In genomic region chr3:114152519-114153151, GRCh38 we compare ENCODE assay signal across 1 cellular context.
TF ChIP-seq lines count a peak whose summit lies in the region.

No MANE protein-coding gene starts in this region.

TF ChIP-seq in HepG2, 621 proteins besides CTCF, POLR2A, EP300 and RAD21 (continued from another document and continues in another):
- TF ChIP-seq ZKSCAN8 (CRISPR knock-in tag; IDR thresholded peaks at IDR 0.05; ENCODE audit: borderline replicate concordance) (no peak), ELF3 (CRISPR knock-in tag; IDR thresholded peaks at IDR 0.05) (no peak; the same call in 1 of the 2 replicates), SNAI1 (CRISPR knock-in tag; IDR thresholded peaks at IDR 0.05; ENCODE audit: borderline replicate concordance) (no peak), REST (IDR thresholded peaks at IDR 0.05; ENCODE audit: borderline replicate concordance in 1 of 2, low read depth in 1 of 2, low read length in 2 of 2) (no peak), DRAP1 (CRISPR knock-in tag; IDR thresholded peaks at IDR 0.05) (no peak), SMARCC2 (IDR thresholded peaks at IDR 0.05) (no peak), ERF (CRISPR knock-in tag; IDR thresholded peaks at IDR 0.05) (peak; percentile 48; the same call in 1 of the 2 replicates), U2AF1 (optimal IDR thresholded peaks at IDR 0.05; ENCODE audit: low read depth, low read length) (no peak), BHLHE40 (IDR thresholded peaks at IDR 0.05; ENCODE audit: low read length) (peak; percentile 81), HOMEZ (CRISPR knock-in tag; IDR thresholded peaks at IDR 0.05; ENCODE audit: low read depth) (no peak), ZNF761 (CRISPR knock-in tag; conservative IDR thresholded peaks at IDR 0.05) (no peak), ZNF766 (CRISPR knock-in tag; IDR thresholded peaks at IDR 0.05; ENCODE audit: borderline replicate concordance) (no peak), ZNF547 (CRISPR knock-in tag; IDR thresholded peaks at IDR 0.05) (peak; percentile 86; the same call in 1 of the 2 replicates), ZNF281 (CRISPR knock-in tag; IDR thresholded peaks at IDR 0.05; ENCODE audit: borderline replicate concordance) (no peak), HOXA7 (CRISPR knock-in tag; IDR thresholded peaks at IDR 0.05) (no peak), ELK4 (CRISPR knock-in tag; IDR thresholded peaks at IDR 0.05; ENCODE audit: borderline replicate concordance) (no peak), NCOA2 (CRISPR knock-in tag; IDR thresholded peaks at IDR 0.05) (0 out of 2 replicates have a peak, but pooled peaks have one; percentile 9), THRA (CRISPR knock-in tag; IDR thresholded peaks at IDR 0.05; ENCODE audit: borderline replicate concordance) (no peak), RARA (CRISPR knock-in tag; IDR thresholded peaks at IDR 0.05) (peak; percentile 92), IRX3 (CRISPR knock-in tag; IDR thresholded peaks at IDR 0.05; ENCODE audit: borderline replicate concordance, low read depth) (no peak), HNRNPK (IDR thresholded peaks at IDR 0.05; ENCODE audit: low read depth, low read length, poor library complexity, severe bottlenecking) (no peak), AFF4 (CRISPR knock-in tag; IDR thresholded peaks at IDR 0.05) (no peak), ZNF687 (CRISPR knock-in tag; IDR thresholded peaks at IDR 0.05) (peak; percentile 85), HNRNPL (IDR thresholded peaks at IDR 0.05; ENCODE audit: low read depth, low read length) (no peak), SKI (IDR thresholded peaks at IDR 0.05; ENCODE audit: partially characterized antibody) (no peak), REXO4 (CRISPR knock-in tag; IDR thresholded peaks at IDR 0.05; ENCODE audit: borderline replicate concordance) (no peak), YY1 (IDR thresholded peaks at IDR 0.05; ENCODE audit: insufficient read depth, insufficient replicate concordance, low read depth, low read length) (no peak), ELF1 (CRISPR knock-in tag; IDR thresholded peaks at IDR 0.05) (peak; percentile 27; the same call in 1 of the 2 replicates), ZNF225 (CRISPR knock-in tag; IDR thresholded peaks at IDR 0.05) (peak; percentile 82; the same call in 1 of the 2 replicates), CHCHD3 (CRISPR knock-in tag; IDR thresholded peaks at IDR 0.05) (no peak), ZNF580 (CRISPR knock-in tag; IDR thresholded peaks at IDR 0.05; ENCODE audit: borderline replicate concordance, low read depth) (no peak), ZFP90 (CRISPR knock-in tag; IDR thresholded peaks at IDR 0.05; ENCODE audit: borderline replicate concordance) (no peak), PHF5A (CRISPR knock-in tag; IDR thresholded peaks at IDR 0.05; ENCODE audit: low read depth, unreplicated experiment) (no peak), ZBTB20 (CRISPR knock-in tag; IDR thresholded peaks at IDR 0.05; ENCODE audit: borderline replicate concordance, low read depth) (no peak), TMF1 (CRISPR knock-in tag; IDR thresholded peaks at IDR 0.05; ENCODE audit: low read depth) (no peak), MATR3 (CRISPR knock-in tag; IDR thresholded peaks at IDR 0.05) (no peak), THAP8 (CRISPR knock-in tag; IDR thresholded peaks at IDR 0.05; ENCODE audit: borderline replicate concordance) (no peak)
